13 cellular contexts compared by ENCODE assay signal in genomic region chr10:102555781-102556328, GRCh38. TPM values are rescaled to one million over a fixed set of nuclear protein-coding genes. Genes with fewer than 3 reads are reported as not detected.
DNase-seq lines count a peak whose midpoint lies in the region; ATAC-seq, FAIRE-seq and TF ChIP-seq lines count a peak whose summit lies in the region.
"Had no signal": no experiment of that assay in that cellular context is flagged by ENCODE, and none has a peak within 500 bp of the region (broad histone marks: within the 10 kb centered on the region; RNA-seq: fewer than 3 reads in every experiment).

No MANE protein-coding gene starts in this region.

- H2AFZ ChIP-seq in keratinocyte (ENCODE audit: control insufficient read depth, low read length) (peak overlapping the region; percentile 68), HepG2 (ENCODE audit: low read length) (no peak overlapping the region)

- dilution Hi-C loops in keratinocyte (cut with MboI; ENCODE audit: extremely low pct_ligation_motif_present, low sequenced_read_pairs) = no loop called here

- intact Hi-C loops in MCF 10A (cut with micrococcal nuclease) = no loop called here
- intact Hi-C loops in breast epithelium (cut with DNase I; ENCODE audit: low total_unique reads) = no loop called here
- intact Hi-C loops in HepG2 (cut with micrococcal nuclease; ENCODE audit: unreplicated experiment) = no loop called here

- H3K36me3 Mint-ChIP-seq in MCF 10A (ENCODE audit: insufficient read depth, unreplicated experiment) (peaks cover 9% of the 10 kb centered on the region), brain (peaks cover 32% of the 10 kb centered on the region)

- H3K9ac ChIP-seq in keratinocyte (ENCODE audit: control insufficient read depth, extremely low read depth, insufficient read depth, low read length) (peak overlapping the region; percentile 31), HepG2 (ENCODE audit: insufficient read depth, low read depth, low read length) (no peak overlapping the region)

- DNase-seq in MCF 10A (ENCODE audit: unreplicated experiment) = peak; percentile 41
- DNase-seq in breast epithelium (ENCODE audit: low spot score in 2 of 2) = no peak
- peak; percentile 21 for DNase-seq in keratinocyte (ENCODE audit: low read depth, low spot score)
- DNase-seq in urothelium cell line (ENCODE audit: low spot score) = peak; percentile 56
- no peak for DNase-seq in HepG2 (ENCODE audit: low spot score)
- no peak for DNase-seq in frontal cortex (ENCODE audit: low spot score in 2 of 2)
- no peak for DNase-seq in NCI-H1694 treated with DMSO at 0.1 percent for 48 hours (lab: John Stamatoyannopoulos, UW)
- DNase-seq: Karpas-422; NK-92 treated with Interleukin-12 subunit alpha and Interleukin-12 subunit beta, amount 100 ng/mL, for 24 hours had no signal

- no peak for ATAC-seq in HepG2
- ATAC-seq: gastroesophageal sphincter had no signal

- H3K27me3 ChIP-seq in breast epithelium (no peaks in the 10 kb centered on the region), keratinocyte (ENCODE audit: control insufficient read depth, extremely low read depth, insufficient read depth, low read length) (no peaks in the 10 kb centered on the region), HepG2 (ENCODE audit: control insufficient read depth in 1 of 2, insufficient read depth in 2 of 2, low read length in 2 of 2) (no peaks in the 10 kb centered on the region)
- H3K27me3 ChIP-seq: gastroesophageal sphincter, tibial artery had no signal

- no peak overlapping the region for H3K4me3 Mint-ChIP-seq in MCF 10A (ENCODE audit: unreplicated experiment)
- no peak overlapping the region for H3K4me3 Mint-ChIP-seq in brain

- BruUV-seq in MCF 10A (replicated peaks; lab: Mats Ljungman, UMichigan) = no TSS peak
- no TSS peak for BruUV-seq in HepG2 (replicated peaks; lab: Mats Ljungman, UMichigan)

- H3K4me1 ChIP-seq in breast epithelium (no peaks in the 10 kb centered on the region), keratinocyte (ENCODE audit: control insufficient read depth, extremely low read depth, insufficient read depth, low read length) (peaks cover 25% of the 10 kb centered on the region), HepG2 (ENCODE audit: insufficient read depth, low read length) (peaks cover 12% of the 10 kb centered on the region)

- H3K4me1 Mint-ChIP-seq in MCF 10A (ENCODE audit: insufficient read depth, unreplicated experiment) (peaks cover 11% of the 10 kb centered on the region), brain (peaks cover 14% of the 10 kb centered on the region)

- no peak for TF ChIP-seq POLR2A in breast epithelium (IDR thresholded peaks at IDR 0.05)
- TF ChIP-seq POLR2A in HepG2 (IDR thresholded peaks at IDR 0.05; ENCODE audit: insufficient read depth in 1 of 2, low read depth in 2 of 2, low read length in 2 of 2) = no peak

- POLR2A ChIA-PET in MCF 10A (lab: Yijun Ruan, JAX) = interaction anchor here (0.7 to 0.8 kb wide), 2 partner anchors 19 to 28 kb away, joined by 3 read pairs; no protein-coding TSS in a partner anchor
- POLR2A ChIA-PET in HepG2 (lab: Yijun Ruan, JAX) = interaction anchor here (0.9 kb wide), 1 partner anchor 12 kb away, joined by 3 read pairs; no protein-coding TSS in a partner anchor

- TF ChIP-seq RAD21 in HepG2 (CRISPR knock-in tag; IDR thresholded peaks at IDR 0.05) = no peak

- peak overlapping the region; percentile 11 for H3K27ac Mint-ChIP-seq in MCF 10A (ENCODE audit: low read depth, unreplicated experiment)
- peak overlapping the region; percentile 7 to 89 (median 69) for H3K27ac Mint-ChIP-seq in brain

- no peaks in the 10 kb centered on the region for H3K9me3 ChIP-seq in breast epithelium
- no peaks in the 10 kb centered on the region for H3K9me3 ChIP-seq in keratinocyte (ENCODE audit: control insufficient read depth, low read depth, low read length)
- no peaks in the 10 kb centered on the region for H3K9me3 ChIP-seq in HepG2 (ENCODE audit: low read length)
- H3K9me3 ChIP-seq: gastroesophageal sphincter, tibial artery had no signal

- no peak overlapping the region for H3K27ac ChIP-seq in breast epithelium
- H3K27ac ChIP-seq in keratinocyte (ENCODE audit: control insufficient read depth, insufficient read depth, low read length) = no peak overlapping the region
- no peak overlapping the region for H3K27ac ChIP-seq in HepG2 (ENCODE audit: extremely low read length, insufficient read depth, low read length)
- H3K27ac ChIP-seq: gastroesophageal sphincter, tibial artery had no signal

- H3K4me3 ChIP-seq in breast epithelium (no peak overlapping the region), keratinocyte (ENCODE audit: control insufficient read depth in 2 of 3, extremely low read depth in 1 of 3, insufficient read depth in 2 of 3, low read depth in 1 of 3, low read length in 3 of 3) (peak overlapping the region in 1 of 3 experiments; percentile 30), HepG2 (replicated peaks in 1 of 3; ENCODE audit: insufficient read depth in 1 of 3, low read depth in 2 of 3, low read length in 3 of 3) (no peak overlapping the region)
- H3K4me3 ChIP-seq: gastroesophageal sphincter, tibial artery had no signal

- TF ChIP-seq EP300 in HepG2 (IDR thresholded peaks at IDR 0.05; ENCODE audit: low read depth in 2 of 2, low read length in 2 of 2) (no peak), HepG2 (CRISPR knock-in tag; IDR thresholded peaks at IDR 0.05; ENCODE audit: borderline replicate concordance) (no peak)

- H3K4me2 ChIP-seq in keratinocyte (ENCODE audit: control insufficient read depth, extremely low read depth, insufficient read depth, low read depth, low read length) (peak overlapping the region; percentile 63), HepG2 (ENCODE audit: low read depth, low read length) (no peak overlapping the region)

- CTCF ChIA-PET in MCF 10A (lab: Yijun Ruan, JAX) (interaction anchor here (0.7 kb wide), 1 partner anchor 1037 kb away, joined by 3 read pairs; no protein-coding TSS in a partner anchor), HepG2 (lab: Yijun Ruan, JAX; ENCODE audit: low intra/inter-chr PET ratio, low total read pairs) (no interaction called here)

- in situ Hi-C loops in HepG2 (cut with HindIII; ENCODE audit: extremely low pct_ligation_motif_present, low pct_unique_long_range_greater_than_20kb) = no loop called here

- FAIRE-seq in keratinocyte (lab: Jason Lieb, UNC) (peak; percentile 80), urothelium cell line (lab: Jason Lieb, UNC) (peak; percentile 65), HepG2 (lab: Jason Lieb, UNC) (no peak), frontal cortex (lab: Jason Lieb, UNC) (no peak)
- FAIRE-seq: A204.1 had no signal

- H4K20me1 ChIP-seq in keratinocyte (ENCODE audit: control insufficient read depth, extremely low read depth, insufficient read depth, low read length) (no peaks in the 10 kb centered on the region), HepG2 (ENCODE audit: insufficient read depth, low read length) (no peaks in the 10 kb centered on the region)

- WGBS in HepG2 (ENCODE audit: low lambda C conversion rate) = 86% methylated on average over 9 of the region's 11 CpGs

- H3K36me3 ChIP-seq in breast epithelium (no peaks in the 10 kb centered on the region), keratinocyte (ENCODE audit: control insufficient read depth in 2 of 2, extremely low read depth in 1 of 2, insufficient read depth in 2 of 2, low read length in 2 of 2) (peaks cover 0 to 2% of the 10 kb centered on the region in 2 experiments), HepG2 (replicated peaks in 1 of 2; ENCODE audit: control insufficient read depth in 1 of 2, insufficient read depth in 2 of 2, low read length in 2 of 2) (peaks cover 0 to 2% of the 10 kb centered on the region in 2 experiments; a peak in 1 of 5 replicates)

- no peak for TF ChIP-seq CTCF in MCF 10A (IDR thresholded peaks at IDR 0.05; ENCODE audit: unreplicated experiment)
- TF ChIP-seq CTCF in breast epithelium (IDR thresholded peaks at IDR 0.05) = no peak
- no peak for TF ChIP-seq CTCF in brain (conservative IDR thresholded peaks at IDR 0.05)
- TF ChIP-seq CTCF in keratinocyte (optimal IDR thresholded peaks at IDR 0.05 in 1 of 3, IDR thresholded peaks at IDR 0.05 in 1 of 3, conservative IDR thresholded peaks at IDR 0.05 in 1 of 3; ENCODE audit: extremely low read depth in 1 of 3, insufficient read depth in 2 of 3, low read length in 3 of 3) = no peak
- no peak for TF ChIP-seq CTCF in HepG2 (CRISPR knock-in tag; IDR thresholded peaks at IDR 0.05)

- H3K27me3 Mint-ChIP-seq in MCF 10A (ENCODE audit: insufficient read depth, unreplicated experiment) = no peaks in the 10 kb centered on the region
- no peaks in the 10 kb centered on the region for H3K27me3 Mint-ChIP-seq in brain

- no peaks in the 10 kb centered on the region for H3K9me1 ChIP-seq in keratinocyte (ENCODE audit: control insufficient read depth, extremely low read depth, insufficient read depth, low read length)

- no peaks in the 10 kb centered on the region for H3K79me2 ChIP-seq in keratinocyte (ENCODE audit: control insufficient read depth, insufficient read depth, low read length)
- H3K79me2 ChIP-seq in HepG2 (ENCODE audit: insufficient read depth, low read length) = no peaks in the 10 kb centered on the region

- no peaks in the 10 kb centered on the region for H3K9me3 Mint-ChIP-seq in MCF 10A (ENCODE audit: unreplicated experiment)
- no peaks in the 10 kb centered on the region for H3K9me3 Mint-ChIP-seq in brain

RNA-seq across cellular contexts. Expression of gene SUFU, which starts 52.1 kb away (rescaled TPM):
- total RNA-seq in MCF 10A (2022) (6.3 TPM in 2 replicates), breast epithelium (1 to 10 TPM; 6.2 to 9.1 (median 8.6) TPM), HepG2 (2016; rRNA removed; fragmentation: Illumina TruSeq; extraction: Trizol) (2.9 and 4.0 TPM in 2 replicates), frontal cortex (2.9 TPM)
- polyA plus RNA-seq in brain (ENCODE audit: insufficient read depth, low read depth, low replicate concordance) (14.5 TPM), keratinocyte (3.7 to 6.8 TPM (median 4.8 TPM) in 3 replicates), HepG2 (2011; rRNA removed) (5.5 and 6.7 TPM in 2 replicates)
- 2.8 TPM for polyA plus RNA-seq in keratinocyte (2011; ENCODE audit: low read depth)
- 4.0 and 4.7 TPM in 2 replicates for polyA plus RNA-seq in keratinocyte (2011; cell fraction: cytosol; rRNA removed)
- 11.6 and 15.0 TPM in 2 replicates for polyA plus RNA-seq in keratinocyte (2011; cell fraction: nucleus; rRNA removed)
- polyA plus RNA-seq in keratinocyte (2012; ENCODE audit: low replicate concordance) = 4.9 and 7.8 TPM in 2 replicates
- polyA minus RNA-seq in keratinocyte = 8.8 to 17.2 TPM (median 11.0 TPM) in 3 replicates
- 7.5 TPM for polyA minus RNA-seq in keratinocyte (2011; cell fraction: cytosol; rRNA and poly(A)+ RNA removed)
- 9.6 and 14.9 TPM in 2 replicates for polyA minus RNA-seq in keratinocyte (2011; cell fraction: nucleus; rRNA and poly(A)+ RNA removed)
- 0.61 and 1.5 TPM in 2 replicates for total RNA-seq in HepG2 (2016; cell fraction: cytosol; rRNA removed; fragmentation: Illumina TruSeq; extraction: Trizol; ENCODE audit: low read depth)
- 2.6 and 3.8 TPM in 2 replicates for total RNA-seq in HepG2 (2016; cell fraction: insoluble cytoplasmic fraction; rRNA removed; fragmentation: Illumina TruSeq; extraction: Trizol)
- 1.7 and 1.8 TPM in 2 replicates for total RNA-seq in HepG2 (2016; cell fraction: membrane; rRNA removed; fragmentation: Illumina TruSeq; extraction: Trizol)
- total RNA-seq in HepG2 (2016; cell fraction: nucleus; rRNA removed; fragmentation: Illumina TruSeq; extraction: Trizol) = 3.5 and 3.9 TPM in 2 replicates
- polyA plus RNA-seq in HepG2 (2011; cell fraction: cytosol; rRNA removed) = 4.9 and 5.6 TPM in 2 replicates
- 5.9 and 6.9 TPM in 2 replicates for polyA plus RNA-seq in HepG2 (2011; cell fraction: nucleus; rRNA removed)
- 5.4 and 5.8 TPM in 2 replicates for polyA plus RNA-seq in HepG2 (2012)
- polyA plus RNA-seq in HepG2 (2016; cell fraction: cytosol; fragmentation: Illumina TruSeq; extraction: Trizol; ENCODE audit: low read depth) = 0.36 and 0.45 TPM in 2 replicates
- polyA plus RNA-seq in HepG2 (2016; cell fraction: insoluble cytoplasmic fraction; fragmentation: Illumina TruSeq; extraction: Trizol; ENCODE audit: low read depth) = 5.4 and 6.5 TPM in 2 replicates
- 1.2 and 1.4 TPM in 2 replicates for polyA plus RNA-seq in HepG2 (2016; cell fraction: membrane; fragmentation: Illumina TruSeq; extraction: Trizol; ENCODE audit: low read depth)
- 5.6 and 7.3 TPM in 2 replicates for polyA plus RNA-seq in HepG2 (2016; cell fraction: nucleus; fragmentation: Illumina TruSeq; extraction: Trizol; ENCODE audit: insufficient read depth, low read depth)
- 8.4 and 12.3 TPM in 2 replicates for polyA minus RNA-seq in HepG2 (2011; rRNA and poly(A)+ RNA removed; ENCODE audit: low replicate concordance)
- polyA minus RNA-seq in HepG2 (2011; cell fraction: cytosol; rRNA and poly(A)+ RNA removed) = 4.6 and 5.1 TPM in 2 replicates
- 4.8 and 5.7 TPM in 2 replicates for polyA minus RNA-seq in HepG2 (2011; cell fraction: nucleus; rRNA and poly(A)+ RNA removed)

RNA-seq across cellular contexts. Expression of gene ACTR1A, which starts 53.3 kb away (rescaled TPM):
- 60.1 and 75.3 TPM in 2 replicates for total RNA-seq in MCF 10A (2022)
- total RNA-seq in breast epithelium = 100 to 1,000 TPM in 1 of 3 donors, 10 to 100 TPM in 2; 84.9 to 110 (median 92.5) TPM
- polyA plus RNA-seq in brain (ENCODE audit: insufficient read depth, low read depth, low replicate concordance) = 195 TPM
- 160 to 229 TPM (median 162 TPM) in 3 replicates for polyA plus RNA-seq in keratinocyte
- 21.8 TPM for polyA plus RNA-seq in keratinocyte (2011; ENCODE audit: low read depth)
- polyA plus RNA-seq in keratinocyte (2011; cell fraction: cytosol; rRNA removed) = 138 and 153 TPM in 2 replicates
- 160 and 173 TPM in 2 replicates for polyA plus RNA-seq in keratinocyte (2011; cell fraction: nucleus; rRNA removed)
- 64.3 and 139 TPM in 2 replicates for polyA plus RNA-seq in keratinocyte (2012; ENCODE audit: low replicate concordance)
- polyA minus RNA-seq in keratinocyte = 163 to 238 TPM (median 196 TPM) in 3 replicates
- polyA minus RNA-seq in keratinocyte (2011; cell fraction: cytosol; rRNA and poly(A)+ RNA removed) = 128 TPM
- 79.6 and 122 TPM in 2 replicates for polyA minus RNA-seq in keratinocyte (2011; cell fraction: nucleus; rRNA and poly(A)+ RNA removed)
- 62.8 and 69.4 TPM in 2 replicates for total RNA-seq in HepG2 (2016; rRNA removed; fragmentation: Illumina TruSeq; extraction: Trizol)
- total RNA-seq in HepG2 (2016; cell fraction: cytosol; rRNA removed; fragmentation: Illumina TruSeq; extraction: Trizol; ENCODE audit: low read depth) = 14.7 and 16.3 TPM in 2 replicates
- total RNA-seq in HepG2 (2016; cell fraction: insoluble cytoplasmic fraction; rRNA removed; fragmentation: Illumina TruSeq; extraction: Trizol) = 63.0 and 73.2 TPM in 2 replicates
- total RNA-seq in HepG2 (2016; cell fraction: membrane; rRNA removed; fragmentation: Illumina TruSeq; extraction: Trizol) = 32.7 and 37.9 TPM in 2 replicates
- 35.2 and 40.1 TPM in 2 replicates for total RNA-seq in HepG2 (2016; cell fraction: nucleus; rRNA removed; fragmentation: Illumina TruSeq; extraction: Trizol)
- 59.6 and 75.9 TPM in 2 replicates for polyA plus RNA-seq in HepG2 (2011; rRNA removed)
- 51.7 and 56.1 TPM in 2 replicates for polyA plus RNA-seq in HepG2 (2011; cell fraction: cytosol; rRNA removed)
- 46.8 and 55.9 TPM in 2 replicates for polyA plus RNA-seq in HepG2 (2011; cell fraction: nucleus; rRNA removed)
- 33.3 and 42.9 TPM in 2 replicates for polyA plus RNA-seq in HepG2 (2012)
- polyA plus RNA-seq in HepG2 (2016; cell fraction: cytosol; fragmentation: Illumina TruSeq; extraction: Trizol; ENCODE audit: low read depth) = 13.4 and 14.5 TPM in 2 replicates
- 64.8 and 71.3 TPM in 2 replicates for polyA plus RNA-seq in HepG2 (2016; cell fraction: insoluble cytoplasmic fraction; fragmentation: Illumina TruSeq; extraction: Trizol; ENCODE audit: low read depth)
- 24.6 and 24.8 TPM in 2 replicates for polyA plus RNA-seq in HepG2 (2016; cell fraction: membrane; fragmentation: Illumina TruSeq; extraction: Trizol; ENCODE audit: low read depth)
- 49.5 and 54.0 TPM in 2 replicates for polyA plus RNA-seq in HepG2 (2016; cell fraction: nucleus; fragmentation: Illumina TruSeq; extraction: Trizol; ENCODE audit: insufficient read depth, low read depth)
- polyA minus RNA-seq in HepG2 (2011; rRNA and poly(A)+ RNA removed; ENCODE audit: low replicate concordance) = 150 and 215 TPM in 2 replicates
- 37.5 and 44.2 TPM in 2 replicates for polyA minus RNA-seq in HepG2 (2011; cell fraction: cytosol; rRNA and poly(A)+ RNA removed)
- 29.6 and 42.6 TPM in 2 replicates for polyA minus RNA-seq in HepG2 (2011; cell fraction: nucleus; rRNA and poly(A)+ RNA removed)
- 238 TPM for total RNA-seq in frontal cortex

Comparison
In these comparisons a context has a peak if more than half of its experiments do, and no peak if none do; other contexts are left out.
1. DNase-seq: peak in MCF 10A (single experiment), keratinocyte (single experiment) and urothelium cell line (single experiment); none in breast epithelium (0 of 2), HepG2 (single experiment), frontal cortex (0 of 2) and NCI-H1694 treated with DMSO at 0.1 percent for 48 hours (single experiment).